Comparison of ENCODE assay signal across 8 cellular contexts in genomic region chr11:102111011-102111786, GRCh38. TPM values are rescaled to one million over a fixed set of nuclear protein-coding genes. Genes with fewer than 3 reads are reported as not detected.
A peak's percentile ranks its signal among the peaks of the same experiment; 100 is the strongest.
DNase-seq lines count a peak whose midpoint lies in the region; ATAC-seq, FAIRE-seq and TF ChIP-seq lines count a peak whose summit lies in the region.

No MANE protein-coding gene starts in this region.

- peak overlapping the region; percentile 75 for H3K4me3 Mint-ChIP-seq in activated naive CD4-positive, alpha-beta T cell treated with anti-CD3 and anti-CD28 coated beads for 36 hours

- TF ChIP-seq EP300 in HepG2 (IDR thresholded peaks at IDR 0.05; ENCODE audit: low read depth in 2 of 2, low read length in 2 of 2) = peak; percentile 75 to 83; a peak in 2 of 4 replicates
- no peak for TF ChIP-seq EP300 in HepG2 (CRISPR knock-in tag; IDR thresholded peaks at IDR 0.05; ENCODE audit: borderline replicate concordance)
- TF ChIP-seq EP300 in stomach (IDR thresholded peaks at IDR 0.05) = no peak

- FAIRE-seq in HepG2 (lab: Jason Lieb, UNC) = no peak

- H3K36me3 Mint-ChIP-seq in activated naive CD4-positive, alpha-beta T cell treated with anti-CD3 and anti-CD28 coated beads for 36 hours (ENCODE audit: low read depth) = peaks cover 2% of the 10 kb centered on the region

- TF ChIP-seq RAD21 in HepG2 (CRISPR knock-in tag; IDR thresholded peaks at IDR 0.05) = peak; percentile 21; the same call in 1 of the 2 replicates

- TF ChIP-seq POLR2A in HepG2 (IDR thresholded peaks at IDR 0.05; ENCODE audit: insufficient read depth in 1 of 2, low read depth in 2 of 2, low read length in 2 of 2) = peak; percentile 50 to 52
- TF ChIP-seq POLR2A in stomach (IDR thresholded peaks at IDR 0.05) = no peak

- H3K36me3 ChIP-seq in duodenal mucosa (ENCODE audit: control insufficient read depth in 1 of 2, insufficient read depth in 2 of 2, low read length in 2 of 2) (no peaks in the 10 kb centered on the region), HepG2 (replicated peaks in 1 of 2; ENCODE audit: control insufficient read depth in 1 of 2, insufficient read depth in 2 of 2, low read length in 2 of 2) (no peaks in the 10 kb centered on the region), stomach (peaks cover 0 to 11% (median 5%) of the 10 kb centered on the region in 4 donors)

- no peak overlapping the region for H3K27ac Mint-ChIP-seq in activated naive CD4-positive, alpha-beta T cell treated with anti-CD3 and anti-CD28 coated beads for 36 hours

- H3K4me2 ChIP-seq in HepG2 (ENCODE audit: low read depth, low read length) = peak overlapping the region; percentile 91

- H3K9me3 ChIP-seq in duodenal mucosa (ENCODE audit: control insufficient read depth in 1 of 2, low read length in 2 of 2) = no peaks in the 10 kb centered on the region
- H3K9me3 ChIP-seq in HepG2 (ENCODE audit: low read length) = no peaks in the 10 kb centered on the region
- H3K9me3 ChIP-seq in stomach = no peaks in the 10 kb centered on the region

- H3K27me3 ChIP-seq in duodenal mucosa (ENCODE audit: control insufficient read depth in 1 of 2, insufficient read depth in 2 of 2, low read length in 2 of 2) (no peaks in the 10 kb centered on the region), HepG2 (ENCODE audit: control insufficient read depth in 1 of 2, insufficient read depth in 2 of 2, low read length in 2 of 2) (no peaks in the 10 kb centered on the region; a peak in 1 of 5 replicates), stomach (peaks cover 0 to 21% (median 5%) of the 10 kb centered on the region in 3 donors)

- H3K9ac ChIP-seq in duodenal mucosa (ENCODE audit: low read depth in 1 of 2, low read length in 2 of 2) (peak overlapping the region; percentile 58 to 90), HepG2 (ENCODE audit: insufficient read depth, low read depth, low read length) (peak overlapping the region; percentile 97)

- no peaks in the 10 kb centered on the region for H3K9me3 Mint-ChIP-seq in activated naive CD4-positive, alpha-beta T cell treated with anti-CD3 and anti-CD28 coated beads for 36 hours

- CTCF ChIA-PET in activated naive CD4-positive, alpha-beta T cell treated with anti-CD3 and anti-CD28 coated beads for 36 hours (lab: Charles Lee) = no interaction called here
- CTCF ChIA-PET in HepG2 (lab: Yijun Ruan, JAX; ENCODE audit: low intra/inter-chr PET ratio, low total read pairs) = no interaction called here

- TF ChIP-seq CTCF in HepG2 (CRISPR knock-in tag; IDR thresholded peaks at IDR 0.05) (peak; percentile 60), stomach (IDR thresholded peaks at IDR 0.05) (peak in 1 of 7 experiments; percentile 11)

- peak; percentile 26 for DNase-seq in activated naive CD4-positive, alpha-beta T cell treated with anti-CD3 and anti-CD28 coated beads for 36 hours
- no peak for DNase-seq in activated naive CD4-positive, alpha-beta T cell treated with anti-CD3 and anti-CD28 coated beads, Interleukin-2, amount 50 U/mL, for 16 hours
- peak; percentile 13 for DNase-seq in SK-N-DZ (ENCODE audit: low spot score)
- DNase-seq in HepG2 (ENCODE audit: low spot score) = peak; percentile 94
- DNase-seq in stomach = peak; percentile 79
- no peak for DNase-seq in NAMALWA (ENCODE audit: low spot score)
- no peak for DNase-seq in DMS79 (lab: John Stamatoyannopoulos, UW)

- POLR2A ChIA-PET in HepG2 (lab: Yijun Ruan, JAX) = interaction anchor here (0.6 to 0.9 kb wide), 6 partner anchors 43 to 168 kb away, joined by 3 to 5 read pairs (median 3); no protein-coding TSS in a partner anchor

- H3K4me1 ChIP-seq in duodenal mucosa (ENCODE audit: control insufficient read depth in 1 of 2, insufficient read depth in 2 of 2, low read length in 2 of 2) (peaks cover 10 to 13% of the 10 kb centered on the region in 2 donors), HepG2 (ENCODE audit: insufficient read depth, low read length) (peaks cover 42% of the 10 kb centered on the region), stomach (peaks cover 17 to 50% (median 48%) of the 10 kb centered on the region in 4 donors)

- ATAC-seq in HepG2 = peak; percentile 73

- H3K4me3 ChIP-seq in duodenal mucosa (ENCODE audit: low read depth in 1 of 2, low read length in 2 of 2) (peak overlapping the region; percentile 80 to 85), HepG2 (replicated peaks in 1 of 3; ENCODE audit: insufficient read depth in 1 of 3, low read depth in 2 of 3, low read length in 3 of 3) (peak overlapping the region; percentile 88 to 97 (median 93)), stomach (peak overlapping the region; percentile 64 to 98 (median 82))

- 3% methylated on average over 9 of the region's 61 CpGs for WGBS in HepG2 (ENCODE audit: low lambda C conversion rate)
- WGBS in stomach, 5 donors = 0 to 2% (median 1%) methylated on average over 10 to 61 of the region's 61 CpGs

- no peak overlapping the region for H2AFZ ChIP-seq in HepG2 (ENCODE audit: low read length)

- in situ Hi-C loops in HepG2 (cut with HindIII; ENCODE audit: extremely low pct_ligation_motif_present, low pct_unique_long_range_greater_than_20kb) = no loop called here

- H3K27ac ChIP-seq in duodenal mucosa (ENCODE audit: low read depth, low read length) = peak overlapping the region; percentile 93
- H3K27ac ChIP-seq in HepG2 (ENCODE audit: extremely low read length, insufficient read depth, low read length) = peak overlapping the region; percentile 98
- H3K27ac ChIP-seq in stomach = peak overlapping the region; percentile 95 to 100 (median 97)

- TSS peak; percentile 46 for BruUV-seq in HepG2 (replicated peaks; lab: Mats Ljungman, UMichigan)

- intact Hi-C loops in activated naive CD4-positive, alpha-beta T cell treated with anti-CD3 and anti-CD28 coated beads for 36 hours (cut with micrococcal nuclease) = loop anchor here (5.0 kb wide), 2 partner anchors 141 to 471 kb away; no protein-coding TSS in a partner anchor
- intact Hi-C loops in HepG2 (cut with micrococcal nuclease; ENCODE audit: unreplicated experiment) (loop anchor here (1.0 to 10.0 kb wide), 8 partner anchors 25 to 494 kb away; partner anchors contain the start of genes ANGPTL5 and CEP126), stomach (cut with DNase I; ENCODE audit: low total_unique reads) (no loop called here)

- H3K79me2 ChIP-seq in HepG2 (ENCODE audit: insufficient read depth, low read length) = peaks cover 59% of the 10 kb centered on the region

- peaks cover 9% of the 10 kb centered on the region for H3K4me1 Mint-ChIP-seq in activated naive CD4-positive, alpha-beta T cell treated with anti-CD3 and anti-CD28 coated beads for 36 hours (ENCODE audit: low read depth)

- no peaks in the 10 kb centered on the region for H4K20me1 ChIP-seq in HepG2 (ENCODE audit: insufficient read depth, low read length)

- H3K27me3 Mint-ChIP-seq in activated naive CD4-positive, alpha-beta T cell treated with anti-CD3 and anti-CD28 coated beads for 36 hours (ENCODE audit: low read depth) = peaks cover 43% of the 10 kb centered on the region

TF ChIP-seq in HepG2, 621 proteins besides CTCF, POLR2A, EP300 and RAD21 (continues in another document):
- peak; percentile 71; the same call in 1 of the 2 replicates for TF ChIP-seq TFDP2 (CRISPR knock-in tag; IDR thresholded peaks at IDR 0.05)
- TF ChIP-seq PRPF4 (IDR thresholded peaks at IDR 0.05; ENCODE audit: low read depth, low read length, poor library complexity, severe bottlenecking) = peak; percentile 75
- no peak; the same call in 1 of the 2 replicates for TF ChIP-seq DRAP1 (CRISPR knock-in tag; IDR thresholded peaks at IDR 0.05)
- TF ChIP-seq ZFP1 (CRISPR knock-in tag; IDR thresholded peaks at IDR 0.05) = no peak

RNA-seq across cellular contexts. Expression of gene YAP1, which starts 1.0 kb away (rescaled TPM):
- total RNA-seq in activated naive CD4-positive, alpha-beta T cell treated with anti-CD3 and anti-CD28 coated beads for 36 hours = 1 to 10 TPM; 1.1 to 1.5 TPM
- 1.8 and 2.3 TPM in 2 replicates for polyA plus RNA-seq in SK-N-DZ (2014; cell fraction: cytosol; rRNA removed)
- 0.50 and 0.91 TPM in 2 replicates for polyA plus RNA-seq in SK-N-DZ (2014; cell fraction: nucleus; rRNA removed)
- total RNA-seq in HepG2 (2016; rRNA removed; fragmentation: Illumina TruSeq; extraction: Trizol) = 91.0 and 108 TPM in 2 replicates
- total RNA-seq in HepG2 (2016; cell fraction: cytosol; rRNA removed; fragmentation: Illumina TruSeq; extraction: Trizol; ENCODE audit: low read depth) = 18.3 and 18.7 TPM in 2 replicates
- total RNA-seq in HepG2 (2016; cell fraction: insoluble cytoplasmic fraction; rRNA removed; fragmentation: Illumina TruSeq; extraction: Trizol) = 92.8 and 93.3 TPM in 2 replicates
- 49.6 and 53.1 TPM in 2 replicates for total RNA-seq in HepG2 (2016; cell fraction: membrane; rRNA removed; fragmentation: Illumina TruSeq; extraction: Trizol)
- total RNA-seq in HepG2 (2016; cell fraction: nucleus; rRNA removed; fragmentation: Illumina TruSeq; extraction: Trizol) = 71.2 and 71.8 TPM in 2 replicates
- 54.6 and 59.5 TPM in 2 replicates for polyA plus RNA-seq in HepG2 (2011; rRNA removed)
- 43.4 and 52.7 TPM in 2 replicates for polyA plus RNA-seq in HepG2 (2011; cell fraction: cytosol; rRNA removed)
- 55.8 and 69.5 TPM in 2 replicates for polyA plus RNA-seq in HepG2 (2011; cell fraction: nucleus; rRNA removed)
- 49.5 and 56.9 TPM in 2 replicates for polyA plus RNA-seq in HepG2 (2012)
- polyA plus RNA-seq in HepG2 (2016; cell fraction: cytosol; fragmentation: Illumina TruSeq; extraction: Trizol; ENCODE audit: low read depth) = 10.2 and 10.9 TPM in 2 replicates
- 81.7 and 83.7 TPM in 2 replicates for polyA plus RNA-seq in HepG2 (2016; cell fraction: insoluble cytoplasmic fraction; fragmentation: Illumina TruSeq; extraction: Trizol; ENCODE audit: low read depth)
- 22.9 and 23.0 TPM in 2 replicates for polyA plus RNA-seq in HepG2 (2016; cell fraction: membrane; fragmentation: Illumina TruSeq; extraction: Trizol; ENCODE audit: low read depth)
- 74.1 and 74.4 TPM in 2 replicates for polyA plus RNA-seq in HepG2 (2016; cell fraction: nucleus; fragmentation: Illumina TruSeq; extraction: Trizol; ENCODE audit: insufficient read depth, low read depth)
- polyA minus RNA-seq in HepG2 (2011; rRNA and poly(A)+ RNA removed; ENCODE audit: low replicate concordance) = 196 and 205 TPM in 2 replicates
- 79.4 and 97.8 TPM in 2 replicates for polyA minus RNA-seq in HepG2 (2011; cell fraction: cytosol; rRNA and poly(A)+ RNA removed)
- 115 and 136 TPM in 2 replicates for polyA minus RNA-seq in HepG2 (2011; cell fraction: nucleus; rRNA and poly(A)+ RNA removed)
- total RNA-seq in stomach = 100 to 1,000 TPM in 2 of 5 donors, 10 to 100 TPM in 3; 22.0 to 400 (median 98.4) TPM
- 10 to 100 TPM; 24.0 to 31.8 (median 27.4) TPM for polyA plus RNA-seq in stomach

Comparison
In these comparisons a context has a peak if more than half of its experiments do, and no peak if none do; other contexts are left out.
1. DNase-seq: peak in activated naive CD4-positive, alpha-beta T cell treated with anti-CD3 and anti-CD28 coated beads for 36 hours (single experiment), SK-N-DZ (single experiment), HepG2 (single experiment) and stomach (single experiment); none in activated naive CD4-positive, alpha-beta T cell treated with anti-CD3 and anti-CD28 coated beads, Interleukin-2, amount 50 U/mL, for 16 hours (single experiment), NAMALWA (single experiment) and DMS79 (single experiment).
2. POLR2A ChIP-seq: peak in HepG2 (2 of 2); none in stomach (0 of 4).
3. RNA of gene YAP1, which starts 1.0 kb away (total RNA-seq): 22.0 to 400 TPM in stomach and 18.3 to 108 TPM in HepG2; 1.1 to 1.5 TPM in activated naive CD4-positive, alpha-beta T cell treated with anti-CD3 and anti-CD28 coated beads for 36 hours; every median in the first group is over 4 times any median in the second.
4. Peak in every context shown above with its lines, with median percentiles within 50 percentile points of each other: H3K27ac ChIP-seq and H3K4me3 ChIP-seq.